ENCODE assay signal across 8 cellular contexts in genomic region chr6:33271608-33272357, GRCh38. TPM values are rescaled to one million over a fixed set of nuclear protein-coding genes. Genes with fewer than 3 reads are reported as not detected.
DNase-seq lines count a peak whose midpoint lies in the region; ATAC-seq, FAIRE-seq and TF ChIP-seq lines count a peak whose summit lies in the region.

Gene RPS18, plus strand, starts transcription at chr6:33272075. Its CDS starts 45 bp downstream, at chr6:33272120.
Gene VPS52, minus strand, starts transcription at chr6:33271876. Its CDS starts 201 bp downstream, at chr6:33271675.

- H3K4me1 ChIP-seq in ACC112 (ENCODE audit: control insufficient read depth, insufficient read depth, low read length, unreplicated experiment) = peaks cover 29% of the 10 kb centered on the region
- H3K4me1 ChIP-seq in breast epithelium = peaks cover 0 to 39% of the 10 kb centered on the region in 2 donors
- peaks cover 13% of the 10 kb centered on the region for H3K4me1 ChIP-seq in iPS-20b (ENCODE audit: insufficient read depth, low read length)
- peaks cover 0 to 2% of the 10 kb centered on the region in 2 donors for H3K4me1 ChIP-seq in small intestine (ENCODE audit: control insufficient read depth in 2 of 2, insufficient read depth in 1 of 2, low read depth in 1 of 2, low read length in 1 of 2)

- H3K36me3 ChIP-seq in ACC112 (ENCODE audit: insufficient read depth, low read length) (peaks cover 33% of the 10 kb centered on the region), breast epithelium (peaks cover 9% of the 10 kb centered on the region), iPS-20b (ENCODE audit: insufficient read depth, low read depth, low read length) (peaks cover 76% of the 10 kb centered on the region), small intestine (ENCODE audit: control insufficient read depth in 2 of 2, insufficient read depth in 2 of 2, low read length in 2 of 2) (peaks cover 12 to 13% of the 10 kb centered on the region in 2 donors)

- H3K79me2 ChIP-seq in ACC112 (ENCODE audit: control insufficient read depth, insufficient read depth, low read length, unreplicated experiment) = peaks cover 54% of the 10 kb centered on the region

- intact Hi-C loops in breast epithelium (cut with DNase I; ENCODE audit: low total_unique reads) = no loop called here

- peak within 1 kb of the TSS; percentile 89 for H3K4me3 ChIP-seq in ACC112 (ENCODE audit: low read depth, low read length)
- H3K4me3 ChIP-seq in breast epithelium = peak within 1 kb of the TSS; percentile 65 to 74 (median 68)
- peak within 1 kb of the TSS; percentile 94 for H3K4me3 ChIP-seq in iPS-20b (ENCODE audit: low read length)
- H3K4me3 ChIP-seq in small intestine (ENCODE audit: low read depth in 1 of 2, low read length in 2 of 2) = peak within 1 kb of the TSS; percentile 60 to 85

- peak within 1 kb of the TSS; percentile 82 for H2AFZ ChIP-seq in ACC112 (ENCODE audit: low read length, unreplicated experiment)

- H3K9me3 ChIP-seq in breast epithelium = no peaks in the 10 kb centered on the region
- no peaks in the 10 kb centered on the region for H3K9me3 ChIP-seq in iPS-20b (ENCODE audit: insufficient read depth, low read depth, low read length)
- no peaks in the 10 kb centered on the region for H3K9me3 ChIP-seq in small intestine (ENCODE audit: control insufficient read depth, low read depth)

- TF ChIP-seq CTCF in VCaP (conservative IDR thresholded peaks at IDR 0.05) (no peak), breast epithelium (IDR thresholded peaks at IDR 0.05) (peak in 1 of 3 donors; percentile 33)

- 0% methylated on average over 49 of the region's 49 CpGs for WGBS in small intestine, 3 donors

- ATAC-seq in GM18870 (IDR thresholded peaks at IDR 0.05; ENCODE audit: unreplicated experiment) (peak; percentile 78), HG03135 (IDR thresholded peaks at IDR 0.05; ENCODE audit: unreplicated experiment) (peak; percentile 75)

- TF ChIP-seq POLR2A in breast epithelium (IDR thresholded peaks at IDR 0.05) = peak; percentile 99

- no peaks in the 10 kb centered on the region for H3K27me3 ChIP-seq in ACC112 (ENCODE audit: insufficient read depth, low read length)
- H3K27me3 ChIP-seq in breast epithelium = no peaks in the 10 kb centered on the region
- no peaks in the 10 kb centered on the region for H3K27me3 ChIP-seq in iPS-20b (ENCODE audit: insufficient read depth, low read length)
- H3K27me3 ChIP-seq in small intestine (ENCODE audit: control insufficient read depth in 2 of 2, insufficient read depth in 2 of 2, low read length in 2 of 2) = no peaks in the 10 kb centered on the region

- peak within 1 kb of the TSS; percentile 83 for H3K27ac ChIP-seq in ACC112 (ENCODE audit: low read depth, low read length)
- peak within 1 kb of the TSS; percentile 100 for H3K27ac ChIP-seq in VCaP
- H3K27ac ChIP-seq in breast epithelium = peak within 1 kb of the TSS; percentile 87 to 95
- H3K27ac ChIP-seq in iPS-20b (ENCODE audit: low read length) = peak within 1 kb of the TSS; percentile 98
- H3K27ac ChIP-seq in small intestine (ENCODE audit: low read depth in 1 of 2, low read length in 1 of 2) = peak within 1 kb of the TSS; percentile 91 to 99

- peak within 1 kb of the TSS; percentile 98 for H3K9ac ChIP-seq in iPS-20b (ENCODE audit: low read depth, low read length)

- FAIRE-seq in small intestine (lab: Jason Lieb, UNC) = no peak

- peak; percentile 99 for DNase-seq in NCI-H2196 treated with DMSO at 0.1 percent for 48 hours (lab: John Stamatoyannopoulos, UW; ENCODE audit: unreplicated experiment)
- peak; percentile 92 to 97 for DNase-seq in breast epithelium (ENCODE audit: low spot score in 2 of 2)
- peak; percentile 99 for DNase-seq in small intestine

RNA-seq across cellular contexts. Expression of gene RPS18, which starts in this region (rescaled TPM):
- total RNA-seq in breast epithelium = 1,000 to 10,000 TPM; 3,121 to 5,317 (median 4,287) TPM
- polyA plus RNA-seq in small intestine = 1,000 to 10,000 TPM; 2,947 to 6,778 (median 5,180) TPM

RNA-seq across cellular contexts. Expression of gene VPS52, which starts in this region (rescaled TPM):
- total RNA-seq in breast epithelium = 10 to 100 TPM; 29.4 to 55.6 (median 44.2) TPM
- polyA plus RNA-seq in small intestine = 10 to 100 TPM; 23.8 to 54.3 (median 41.7) TPM

Comparison
In these comparisons a context has a peak if more than half of its experiments do, and no peak if none do; other contexts are left out.
1. Peak in every context shown above with its lines: DNase-seq, ATAC-seq, H3K4me3 ChIP-seq and H3K27ac ChIP-seq.